In genomic region chr15:73751896-73752816, GRCh38 we compare ENCODE assay signal across 10 cellular contexts. TPM values are rescaled to one million over a fixed set of nuclear protein-coding genes. Genes with fewer than 3 reads are reported as not detected.
A peak's percentile ranks its signal among the peaks of the same experiment; 100 is the strongest.
DNase-seq lines count a peak whose midpoint lies in the region; ATAC-seq, FAIRE-seq and TF ChIP-seq lines count a peak whose summit lies in the region.
"Had no signal": no experiment of that assay in that cellular context is flagged by ENCODE, and none has a peak within 500 bp of the region (broad histone marks: within the 10 kb centered on the region; RNA-seq: fewer than 3 reads in every experiment).

No MANE protein-coding gene starts in this region.

- peak overlapping the region; percentile 83 for H3K9ac ChIP-seq in ES-I3 (ENCODE audit: low read depth, low read length)
- peak overlapping the region; percentile 24 for H3K9ac ChIP-seq in iPS-15b (ENCODE audit: low read depth, low read length)

- H3K4me1 ChIP-seq in ES-I3 (ENCODE audit: insufficient read depth, low read length) (peaks cover 14% of the 10 kb centered on the region), body of pancreas (peaks cover 9% of the 10 kb centered on the region), iPS-15b (ENCODE audit: control insufficient read depth, insufficient read depth, low read length) (peaks cover 15% of the 10 kb centered on the region), small intestine (ENCODE audit: control insufficient read depth in 2 of 2, insufficient read depth in 1 of 2, low read depth in 1 of 2, low read length in 1 of 2) (peaks cover 0 to 2% of the 10 kb centered on the region in 2 donors)

- FAIRE-seq in small intestine (lab: Jason Lieb, UNC) = no peak

- H3K4me3 ChIP-seq in body of pancreas (peak overlapping the region; percentile 7 to 30), iPS-15b (ENCODE audit: low read depth, low read length) (peak overlapping the region; percentile 59), small intestine (ENCODE audit: low read depth in 1 of 2, low read length in 2 of 2) (peak overlapping the region in 1 of 2 donors; percentile 42)

- 1 to 18% methylated on average over 3 to 71 of the region's 81 CpGs for WGBS in body of pancreas, 2 donors
- 1 to 2% (median 2%) methylated on average over 49 to 81 of the region's 81 CpGs for WGBS in small intestine, 3 donors

- TF ChIP-seq CTCF in body of pancreas (IDR thresholded peaks at IDR 0.05) = no peak

- H3K9me3 ChIP-seq in ES-I3 (ENCODE audit: control insufficient read depth, insufficient read depth, low read length) (no peaks in the 10 kb centered on the region), body of pancreas (no peaks in the 10 kb centered on the region), iPS-15b (ENCODE audit: control insufficient read depth, insufficient read depth, low read length) (no peaks in the 10 kb centered on the region), small intestine (ENCODE audit: control insufficient read depth, low read depth) (no peaks in the 10 kb centered on the region)

- ATAC-seq in body of pancreas (no peak), sciatic nerve (peak; percentile 28), GM19467 (IDR thresholded peaks at IDR 0.05; ENCODE audit: unreplicated experiment) (no peak)

- H3K36me3 ChIP-seq in ES-I3 (ENCODE audit: insufficient read depth, low read length) (no peaks in the 10 kb centered on the region), body of pancreas (replicated peaks in 1 of 2; ENCODE audit: insufficient read depth in 1 of 2, low read depth in 2 of 2) (no peaks in the 10 kb centered on the region), iPS-15b (ENCODE audit: control insufficient read depth, insufficient read depth, low read length) (no peaks in the 10 kb centered on the region), small intestine (ENCODE audit: control insufficient read depth in 2 of 2, insufficient read depth in 2 of 2, low read length in 2 of 2) (no peaks in the 10 kb centered on the region)

- peaks cover 0 to 8% of the 10 kb centered on the region in 2 donors for H3K27me3 ChIP-seq in body of pancreas
- H3K27me3 ChIP-seq in iPS-15b (ENCODE audit: control insufficient read depth, insufficient read depth, low read length) = peaks cover 5% of the 10 kb centered on the region
- peaks cover 2 to 20% of the 10 kb centered on the region in 2 donors for H3K27me3 ChIP-seq in small intestine (ENCODE audit: control insufficient read depth in 2 of 2, insufficient read depth in 2 of 2, low read length in 2 of 2)

- DNase-seq in body of pancreas = no peak
- no peak for DNase-seq in sciatic nerve (ENCODE audit: low spot score)
- DNase-seq in small intestine = no peak
- DNase-seq in DMS153 (lab: John Stamatoyannopoulos, UW) = no peak
- DNase-seq in effector CD4-positive, alpha-beta T cell = no peak
- DNase-seq: activated T-cell treated with anti-CD3 and anti-CD28 coated beads for 4 hours had no signal

- no peak for TF ChIP-seq POLR2A in body of pancreas (IDR thresholded peaks at IDR 0.05)

- H3K27ac ChIP-seq in body of pancreas (no peak overlapping the region), small intestine (ENCODE audit: low read depth in 1 of 2, low read length in 1 of 2) (no peak overlapping the region)

- intact Hi-C loops in body of pancreas (cut with DNase I) (no loop called here), sciatic nerve (cut with DNase I) (no loop called here)

RNA-seq across cellular contexts. Expression of gene INSYN1, which starts 1.0 kb away (rescaled TPM):
- total RNA-seq in body of pancreas (1 to 10 TPM; 1.3 to 3.6 TPM), sciatic nerve (7.8 TPM)
- polyA plus RNA-seq in small intestine = 1 to 10 TPM in 2 of 3 donors, not detected in 1; 1.9 TPM
- total RNA-seq: OCI-LY7 had no signal
